1 cellular context compared by ENCODE assay signal in genomic region chr16:14510939-14511797, GRCh38.
TF ChIP-seq lines count a peak whose summit lies in the region.

No MANE protein-coding gene starts in this region.

TF ChIP-seq in HepG2, 621 proteins besides CTCF, POLR2A, EP300 and RAD21 (continued from another document and continues in another):
- TF ChIP-seq ZNF318 (CRISPR knock-in tag; IDR thresholded peaks at IDR 0.05) (no peak), ZNF746 (CRISPR knock-in tag; IDR thresholded peaks at IDR 0.05) (no peak), ZNF18 (CRISPR knock-in tag; IDR thresholded peaks at IDR 0.05; ENCODE audit: insufficient replicate concordance) (peak; percentile 16), ZNF256 (CRISPR knock-in tag; conservative IDR thresholded peaks at IDR 0.05) (0 out of 2 replicates have a peak, but pooled peaks have one; percentile 33), NR2F1 (CRISPR knock-in tag; IDR thresholded peaks at IDR 0.05) (peak; percentile 98 to 99), ZNF615 (CRISPR knock-in tag; IDR thresholded peaks at IDR 0.05; ENCODE audit: borderline replicate concordance) (no peak), ZNF333 (CRISPR knock-in tag; IDR thresholded peaks at IDR 0.05; ENCODE audit: borderline replicate concordance) (no peak), ZSCAN9 (CRISPR knock-in tag; IDR thresholded peaks at IDR 0.05; ENCODE audit: borderline replicate concordance) (peak; percentile 93), SIX4 (CRISPR knock-in tag; IDR thresholded peaks at IDR 0.05) (peak; percentile 61; the same call in 1 of the 2 replicates), YEATS2 (CRISPR knock-in tag; IDR thresholded peaks at IDR 0.05; ENCODE audit: borderline replicate concordance) (peak; percentile 49; the same call in 1 of the 2 replicates), ZNF101 (CRISPR knock-in tag; IDR thresholded peaks at IDR 0.05; ENCODE audit: borderline replicate concordance, low read depth) (peak; percentile 19; the same call in 1 of the 2 replicates), ATAD3A (CRISPR knock-in tag; IDR thresholded peaks at IDR 0.05) (no peak), ARID4A (CRISPR knock-in tag; IDR thresholded peaks at IDR 0.05; ENCODE audit: borderline replicate concordance) (peak; percentile 60; the same call in 1 of the 2 replicates), NFE2L1 (CRISPR knock-in tag; IDR thresholded peaks at IDR 0.05; ENCODE audit: borderline replicate concordance) (no peak), SOX5 (CRISPR knock-in tag; IDR thresholded peaks at IDR 0.05; ENCODE audit: borderline replicate concordance) (peak; percentile 97), FOXA1 (IDR thresholded peaks at IDR 0.05) (peak; percentile 94), FOXA1 (CRISPR knock-in tag; IDR thresholded peaks at IDR 0.05) (peak; percentile 98), ZNF597 (CRISPR knock-in tag; IDR thresholded peaks at IDR 0.05) (no peak), SP4 (CRISPR knock-in tag; IDR thresholded peaks at IDR 0.05) (no peak), GATA4 (IDR thresholded peaks at IDR 0.05; ENCODE audit: borderline replicate concordance, low read depth) (peak; percentile 99), MYPOP (CRISPR knock-in tag; IDR thresholded peaks at IDR 0.05) (no peak; the same call in 1 of the 2 replicates), ZNF788 (CRISPR knock-in tag; IDR thresholded peaks at IDR 0.05; ENCODE audit: borderline replicate concordance) (peak; percentile 68; the same call in 1 of the 2 replicates), REPIN1 (CRISPR knock-in tag; IDR thresholded peaks at IDR 0.05; ENCODE audit: borderline replicate concordance, low read depth) (peak; percentile 63; the same call in 1 of the 2 replicates), ZNF180 (CRISPR knock-in tag; IDR thresholded peaks at IDR 0.05; ENCODE audit: borderline replicate concordance, low read depth) (no peak), ZNF720 (CRISPR knock-in tag; IDR thresholded peaks at IDR 0.05) (no peak), ZNF34 (CRISPR knock-in tag; IDR thresholded peaks at IDR 0.05; ENCODE audit: borderline replicate concordance) (no peak), SMYD3 (CRISPR knock-in tag; IDR thresholded peaks at IDR 0.05) (no peak), ZNF784 (CRISPR knock-in tag; IDR thresholded peaks at IDR 0.05; ENCODE audit: borderline replicate concordance) (no peak), ZNF225 (CRISPR knock-in tag; IDR thresholded peaks at IDR 0.05) (no peak), EEA1 (CRISPR knock-in tag; IDR thresholded peaks at IDR 0.05; ENCODE audit: borderline replicate concordance) (no peak), IRF9 (CRISPR knock-in tag; IDR thresholded peaks at IDR 0.05; ENCODE audit: borderline replicate concordance) (no peak), CCDC6 (CRISPR knock-in tag; IDR thresholded peaks at IDR 0.05) (no peak), RFXAP (CRISPR knock-in tag; IDR thresholded peaks at IDR 0.05; ENCODE audit: borderline replicate concordance) (no peak; the same call in 1 of the 2 replicates), ATM (IDR thresholded peaks at IDR 0.05; ENCODE audit: borderline replicate concordance) (no peak), ZNF296 (CRISPR knock-in tag; conservative IDR thresholded peaks at IDR 0.05) (no peak), IRF2 (CRISPR knock-in tag; IDR thresholded peaks at IDR 0.05) (peak; percentile 88), MLLT10 (CRISPR knock-in tag; IDR thresholded peaks at IDR 0.05) (no peak), STAT5B (CRISPR knock-in tag; IDR thresholded peaks at IDR 0.05) (no peak; the same call in 1 of the 2 replicates), FLYWCH1 (CRISPR knock-in tag; IDR thresholded peaks at IDR 0.05) (no peak), ZNF414 (CRISPR knock-in tag; IDR thresholded peaks at IDR 0.05) (no peak), SAP130 (CRISPR knock-in tag; IDR thresholded peaks at IDR 0.05; ENCODE audit: low read depth) (peak; percentile 91)
